1 cellular context compared by ENCODE assay signal in genomic region chr2:128311216-128311754, GRCh38.
A peak's percentile ranks its signal among the peaks of the same experiment; 100 is the strongest.
TF ChIP-seq lines count a peak whose summit lies in the region.

No MANE protein-coding gene starts in this region.

TF ChIP-seq in HepG2, 621 proteins besides CTCF, POLR2A, EP300 and RAD21 (continued from another document):
- TF ChIP-seq, protein P1, sequence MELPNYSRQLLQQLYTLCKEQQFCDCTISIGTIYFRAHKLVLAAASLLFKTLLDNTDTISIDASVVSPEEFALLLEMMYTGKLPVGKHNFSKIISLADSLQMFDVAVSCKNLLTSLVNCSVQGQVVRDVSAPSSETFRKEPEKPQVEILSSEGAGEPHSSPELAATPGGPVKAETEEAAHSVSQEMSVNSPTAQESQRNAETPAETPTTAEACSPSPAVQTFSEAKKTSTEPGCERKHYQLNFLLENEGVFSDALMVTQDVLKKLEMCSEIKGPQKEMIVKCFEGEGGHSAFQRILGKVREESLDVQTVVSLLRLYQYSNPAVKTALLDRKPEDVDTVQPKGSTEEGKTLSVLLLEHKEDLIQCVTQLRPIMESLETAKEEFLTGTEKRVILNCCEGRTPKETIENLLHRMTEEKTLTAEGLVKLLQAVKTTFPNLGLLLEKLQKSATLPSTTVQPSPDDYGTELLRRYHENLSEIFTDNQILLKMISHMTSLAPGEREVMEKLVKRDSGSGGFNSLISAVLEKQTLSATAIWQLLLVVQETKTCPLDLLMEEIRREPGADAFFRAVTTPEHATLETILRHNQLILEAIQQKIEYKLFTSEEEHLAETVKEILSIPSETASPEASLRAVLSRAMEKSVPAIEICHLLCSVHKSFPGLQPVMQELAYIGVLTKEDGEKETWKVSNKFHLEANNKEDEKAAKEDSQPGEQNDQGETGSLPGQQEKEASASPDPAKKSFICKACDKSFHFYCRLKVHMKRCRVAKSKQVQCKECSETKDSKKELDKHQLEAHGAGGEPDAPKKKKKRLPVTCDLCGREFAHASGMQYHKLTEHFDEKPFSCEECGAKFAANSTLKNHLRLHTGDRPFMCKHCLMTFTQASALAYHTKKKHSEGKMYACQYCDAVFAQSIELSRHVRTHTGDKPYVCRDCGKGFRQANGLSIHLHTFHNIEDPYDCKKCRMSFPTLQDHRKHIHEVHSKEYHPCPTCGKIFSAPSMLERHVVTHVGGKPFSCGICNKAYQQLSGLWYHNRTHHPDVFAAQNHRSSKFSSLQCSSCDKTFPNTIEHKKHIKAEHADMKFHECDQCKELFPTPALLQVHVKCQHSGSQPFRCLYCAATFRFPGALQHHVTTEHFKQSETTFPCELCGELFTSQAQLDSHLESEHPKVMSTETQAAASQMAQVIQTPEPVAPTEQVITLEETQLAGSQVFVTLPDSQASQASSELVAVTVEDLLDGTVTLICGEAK (IDR thresholded peaks at IDR 0.05), result no peak
- TF ChIP-seq, protein P1 (CRISPR knock-in tag; IDR thresholded peaks at IDR 0.05), result 0 out of 2 replicates have a peak, but pooled peaks have one; percentile 29
- TF ChIP-seq ZNF484 (CRISPR knock-in tag; IDR thresholded peaks at IDR 0.05; ENCODE audit: borderline replicate concordance, low read depth), result no peak
- TF ChIP-seq MEIS1 (CRISPR knock-in tag; IDR thresholded peaks at IDR 0.05; ENCODE audit: borderline replicate concordance), result no peak
- peak; percentile 41; the same call in 1 of the 2 replicates for TF ChIP-seq ZNF788 (CRISPR knock-in tag; IDR thresholded peaks at IDR 0.05; ENCODE audit: borderline replicate concordance)
- TF ChIP-seq, protein P2, sequence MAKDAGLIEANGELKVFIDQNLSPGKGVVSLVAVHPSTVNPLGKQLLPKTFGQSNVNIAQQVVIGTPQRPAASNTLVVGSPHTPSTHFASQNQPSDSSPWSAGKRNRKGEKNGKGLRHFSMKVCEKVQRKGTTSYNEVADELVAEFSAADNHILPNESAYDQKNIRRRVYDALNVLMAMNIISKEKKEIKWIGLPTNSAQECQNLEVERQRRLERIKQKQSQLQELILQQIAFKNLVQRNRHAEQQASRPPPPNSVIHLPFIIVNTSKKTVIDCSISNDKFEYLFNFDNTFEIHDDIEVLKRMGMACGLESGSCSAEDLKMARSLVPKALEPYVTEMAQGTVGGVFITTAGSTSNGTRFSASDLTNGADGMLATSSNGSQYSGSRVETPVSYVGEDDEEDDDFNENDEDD (CRISPR knock-in tag; IDR thresholded peaks at IDR 0.05; ENCODE audit: borderline replicate concordance), result no peak
- TF ChIP-seq RBFOX2 (IDR thresholded peaks at IDR 0.05; ENCODE audit: low read depth, low read length), result peak; percentile 8; the same call in 1 of the 2 replicates
- TF ChIP-seq ZNF746 (CRISPR knock-in tag; IDR thresholded peaks at IDR 0.05), result no peak
- TF ChIP-seq, protein P3, sequence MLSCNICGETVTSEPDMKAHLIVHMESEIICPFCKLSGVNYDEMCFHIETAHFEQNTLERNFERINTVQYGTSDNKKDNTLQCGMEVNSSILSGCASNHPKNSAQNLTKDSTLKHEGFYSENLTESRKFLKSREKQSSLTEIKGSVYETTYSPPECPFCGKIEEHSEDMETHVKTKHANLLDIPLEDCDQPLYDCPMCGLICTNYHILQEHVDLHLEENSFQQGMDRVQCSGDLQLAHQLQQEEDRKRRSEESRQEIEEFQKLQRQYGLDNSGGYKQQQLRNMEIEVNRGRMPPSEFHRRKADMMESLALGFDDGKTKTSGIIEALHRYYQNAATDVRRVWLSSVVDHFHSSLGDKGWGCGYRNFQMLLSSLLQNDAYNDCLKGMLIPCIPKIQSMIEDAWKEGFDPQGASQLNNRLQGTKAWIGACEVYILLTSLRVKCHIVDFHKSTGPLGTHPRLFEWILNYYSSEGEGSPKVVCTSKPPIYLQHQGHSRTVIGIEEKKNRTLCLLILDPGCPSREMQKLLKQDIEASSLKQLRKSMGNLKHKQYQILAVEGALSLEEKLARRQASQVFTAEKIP (CRISPR knock-in tag; IDR thresholded peaks at IDR 0.05; ENCODE audit: borderline replicate concordance), result no peak
- no peak for TF ChIP-seq CSRNP2 (CRISPR knock-in tag; conservative IDR thresholded peaks at IDR 0.05; ENCODE audit: low read depth)
- TF ChIP-seq KMT2A (CRISPR knock-in tag; IDR thresholded peaks at IDR 0.05), result no peak
- no peak; the same call in 1 of the 2 replicates for TF ChIP-seq SRY (CRISPR knock-in tag; IDR thresholded peaks at IDR 0.05)
- TF ChIP-seq NFRKB (IDR thresholded peaks at IDR 0.05), result no peak
- TF ChIP-seq ZNF792 (CRISPR knock-in tag; IDR thresholded peaks at IDR 0.05), result no peak
- no peak for TF ChIP-seq KLF6 (CRISPR knock-in tag; IDR thresholded peaks at IDR 0.05)
- TF ChIP-seq ZNF646 (CRISPR knock-in tag; IDR thresholded peaks at IDR 0.05), result no peak
- TF ChIP-seq, protein P4, sequence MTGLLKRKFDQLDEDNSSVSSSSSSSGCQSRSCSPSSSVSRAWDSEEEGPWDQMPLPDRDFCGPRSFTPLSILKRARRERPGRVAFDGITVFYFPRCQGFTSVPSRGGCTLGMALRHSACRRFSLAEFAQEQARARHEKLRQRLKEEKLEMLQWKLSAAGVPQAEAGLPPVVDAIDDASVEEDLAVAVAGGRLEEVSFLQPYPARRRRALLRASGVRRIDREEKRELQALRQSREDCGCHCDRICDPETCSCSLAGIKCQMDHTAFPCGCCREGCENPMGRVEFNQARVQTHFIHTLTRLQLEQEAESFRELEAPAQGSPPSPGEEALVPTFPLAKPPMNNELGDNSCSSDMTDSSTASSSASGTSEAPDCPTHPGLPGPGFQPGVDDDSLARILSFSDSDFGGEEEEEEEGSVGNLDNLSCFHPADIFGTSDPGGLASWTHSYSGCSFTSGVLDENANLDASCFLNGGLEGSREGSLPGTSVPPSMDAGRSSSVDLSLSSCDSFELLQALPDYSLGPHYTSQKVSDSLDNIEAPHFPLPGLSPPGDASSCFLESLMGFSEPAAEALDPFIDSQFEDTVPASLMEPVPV (CRISPR knock-in tag; IDR thresholded peaks at IDR 0.05), result no peak
- no peak for TF ChIP-seq KDM3A (CRISPR knock-in tag; IDR thresholded peaks at IDR 0.05; ENCODE audit: low read depth)
- no peak for TF ChIP-seq MTF1 (CRISPR knock-in tag; IDR thresholded peaks at IDR 0.05)
- no peak for TF ChIP-seq NFIC (IDR thresholded peaks at IDR 0.05; ENCODE audit: low read length)
- no peak for TF ChIP-seq ZFP82 (CRISPR knock-in tag; IDR thresholded peaks at IDR 0.05; ENCODE audit: borderline replicate concordance)
